Comparison of ENCODE assay signal across 25 cellular contexts in the genomic region with DNA sequence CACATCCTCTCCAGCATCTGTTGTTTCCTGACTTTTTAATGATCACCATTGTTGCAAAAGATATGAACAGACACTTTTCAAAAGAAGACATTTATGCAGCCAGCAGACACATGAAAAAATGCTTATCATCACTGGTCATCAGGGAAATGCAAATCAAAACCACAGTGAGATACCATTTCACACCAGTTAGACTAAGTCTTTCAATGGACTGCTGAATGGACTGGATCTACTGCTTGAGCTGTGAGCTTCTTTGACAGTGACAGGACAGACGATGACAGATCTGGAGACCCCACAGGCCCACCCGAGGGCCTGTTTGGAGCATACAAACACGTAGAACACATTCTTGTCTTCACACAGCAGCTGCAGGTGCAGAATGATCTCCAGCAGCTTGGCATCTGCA.
"Had no signal": no experiment of that assay in that cellular context is flagged by ENCODE, and none has a peak within 500 bp of the region (broad histone marks: within the 10 kb centered on the region; RNA-seq: fewer than 3 reads in every experiment).

No MANE protein-coding gene starts in this region.

- H3K36me3 ChIP-seq: neural progenitor cell, neutrophil, pancreas, right lobe of liver, sigmoid colon, stomach, thoracic aorta, thyroid gland, tibial nerve, upper lobe of left lung, vagina had no signal

- H2AFZ ChIP-seq: neural progenitor cell had no signal

- ATAC-seq: natural killer cell; pancreas; psoas muscle; right cardiac atrium; right lobe of liver; stimulated activated effector memory CD8-positive, alpha-beta T cell treated with anti-CD3 and anti-CD28 coated beads, Interleukin-12 subunit alpha, Interleukin-12 subunit beta, amount 100 ng/mL, for 72 hours; stimulated activated naive B cell treated with anti-CD40 and anti-IgM and Interleukin-4, amounts not matched to agents 10 μg/mL and 1 μg/mL and 100 μg/mL, for 72 hours had no signal

- H3K4me1 ChIP-seq: neural progenitor cell, pancreas, psoas muscle, right lobe of liver, sigmoid colon, stomach, thyroid gland, upper lobe of left lung, vagina had no signal

- DNase-seq: natural killer cell; nucleus accumbens; pancreas; psoas muscle; right cardiac atrium; right lobe of liver; sigmoid colon; small intestine; stimulated activated CD4-positive, alpha-beta T cell treated with anti-CD3 and anti-CD28 coated beads, Interleukin-15, amount 100 ng/mL, for 24 hours; stimulated activated CD4-positive, alpha-beta T cell treated with anti-CD3 and anti-CD28 coated beads, Interleukin-2, amount 100 ng/mL, for 24 hours; stimulated activated CD4-positive, alpha-beta T cell treated with anti-CD3 and anti-CD28 coated beads, Interleukin-2, amount 100 ng/mL, for 48 hours; stimulated activated CD4-positive, alpha-beta T cell treated with anti-CD3 and anti-CD28 coated beads, Interleukin-4, amount 100 ng/mL, for 24 hours; stimulated activated naive B cell treated with anti-CD40 and anti-IgM and Interleukin-4, amounts not matched to agents 10 μg/mL and 1 μg/mL and 100 μg/mL, for 72 hours; stimulated activated naive CD4-positive, alpha-beta T cell treated with Interleukin-2 at 50 U/mL for 16 hours; stomach; thyroid gland; trophoblast cell; upper lobe of left lung had no signal

- H3K4me2 ChIP-seq: neural progenitor cell had no signal

- H3K27ac ChIP-seq: neural progenitor cell, neutrophil, pancreas, psoas muscle, right lobe of liver, sigmoid colon, stomach, thoracic aorta, thyroid gland, tibial nerve, upper lobe of left lung, vagina had no signal

- FAIRE-seq: pancreas, small intestine, urothelium cell line had no signal

- H3K27me3 ChIP-seq: neural progenitor cell, neutrophil, pancreas, right lobe of liver, sigmoid colon, stomach, thyroid gland, tibial nerve, upper lobe of left lung, vagina had no signal

- H3K9me3 ChIP-seq: neutrophil, pancreas, right lobe of liver, thyroid gland, vagina had no signal

- H3K9ac ChIP-seq: neural progenitor cell had no signal

- H3K4me3 ChIP-seq: neural progenitor cell, pancreas, psoas muscle, right lobe of liver, sigmoid colon, stomach, thoracic aorta, thyroid gland, tibial nerve, upper lobe of left lung, vagina had no signal
